Comparison of ENCODE assay signal across 27 cellular contexts in genomic region chr2:78011251-78011650, GRCh38.
"Had no signal": no experiment of that assay in that cellular context is flagged by ENCODE, and none has a peak within 500 bp of the region (broad histone marks: within the 10 kb centered on the region; RNA-seq: fewer than 3 reads in every experiment).

No MANE protein-coding gene starts in this region.

- H3K27me3 ChIP-seq: esophagus squamous epithelium, neural progenitor cell, right atrium auricular region, stomach, tibial nerve, upper lobe of left lung, uterus had no signal

- H3K9me3 ChIP-seq: prostate gland, right atrium auricular region, thoracic aorta, tibial nerve, uterus had no signal

- DNase-seq: dermis blood vessel endothelial cell; effector memory CD8-positive, alpha-beta T cell; erythroblast; esophagus squamous epithelium; head of caudate nucleus; kidney; mesenchymal stem cell; naive thymus-derived CD4-positive, alpha-beta T cell; stimulated activated CD4-positive, alpha-beta T cell treated with anti-CD3 and anti-CD28 coated beads, Interleukin-2, amount 100 ng/mL, for 24 hours; stimulated activated CD4-positive, alpha-beta T cell treated with anti-CD3 and anti-CD28 coated beads, Interleukin-4, amount 100 ng/mL, for 24 hours; stimulated activated naive CD4-positive, alpha-beta T cell treated with Interleukin-2 at 50 U/mL for 16 hours; stomach; upper lobe of left lung; uterus had no signal

- H3K36me3 ChIP-seq: esophagus squamous epithelium, neural progenitor cell, prostate gland, right atrium auricular region, stomach, thoracic aorta, tibial nerve, upper lobe of left lung, uterus had no signal

- H3K27me3 Mint-ChIP-seq: effector memory CD8-positive, alpha-beta T cell; naive thymus-derived CD4-positive, alpha-beta T cell had no signal

- H3K27ac Mint-ChIP-seq: effector memory CD8-positive, alpha-beta T cell; mesothelial cell of epicardium; naive thymus-derived CD4-positive, alpha-beta T cell; nephron; neural progenitor cell; stimulated activated effector memory CD8-positive, alpha-beta T cell treated with anti-CD3 and anti-CD28 coated beads, Interleukin-12 subunit alpha, Interleukin-12 subunit beta, amount 100 ng/mL, for 72 hours had no signal

- H3K4me1 ChIP-seq: esophagus squamous epithelium, neural progenitor cell, parathyroid adenoma, prostate gland, right atrium auricular region, stomach, tibial nerve, upper lobe of left lung, uterus had no signal

- H3K9me3 Mint-ChIP-seq: nephron, neural progenitor cell had no signal

- H3K4me3 Mint-ChIP-seq: effector memory CD8-positive, alpha-beta T cell; mesothelial cell of epicardium; naive thymus-derived CD4-positive, alpha-beta T cell; nephron; neural progenitor cell; stimulated activated effector memory CD8-positive, alpha-beta T cell treated with anti-CD3 and anti-CD28 coated beads, Interleukin-12 subunit alpha, Interleukin-12 subunit beta, amount 100 ng/mL, for 72 hours had no signal

- ATAC-seq: effector memory CD8-positive, alpha-beta T cell; left lobe of liver; naive thymus-derived CD4-positive, alpha-beta T cell; sciatic nerve; stimulated activated effector memory CD8-positive, alpha-beta T cell treated with anti-CD3 and anti-CD28 coated beads, Interleukin-12 subunit alpha, Interleukin-12 subunit beta, amount 100 ng/mL, for 72 hours had no signal

- H3K36me3 Mint-ChIP-seq: mesothelial cell of epicardium; naive thymus-derived CD4-positive, alpha-beta T cell; neural progenitor cell; stimulated activated effector memory CD8-positive, alpha-beta T cell treated with anti-CD3 and anti-CD28 coated beads, Interleukin-12 subunit alpha, Interleukin-12 subunit beta, amount 100 ng/mL, for 72 hours had no signal

- H3K27ac ChIP-seq: coronary artery, esophagus squamous epithelium, neural progenitor cell, parathyroid adenoma, prostate gland, right atrium auricular region, stomach, thoracic aorta, tibial nerve, upper lobe of left lung, uterus had no signal

- H3K4me1 Mint-ChIP-seq: mesothelial cell of epicardium; naive thymus-derived CD4-positive, alpha-beta T cell; nephron; neural progenitor cell; stimulated activated effector memory CD8-positive, alpha-beta T cell treated with anti-CD3 and anti-CD28 coated beads, Interleukin-12 subunit alpha, Interleukin-12 subunit beta, amount 100 ng/mL, for 72 hours had no signal

- H3K4me3 ChIP-seq: coronary artery, esophagus squamous epithelium, lung, neural progenitor cell, prostate gland, right atrium auricular region, stomach, thoracic aorta, tibial nerve, upper lobe of left lung, uterus had no signal
